1 cellular context compared by ENCODE assay signal in the genomic region with DNA sequence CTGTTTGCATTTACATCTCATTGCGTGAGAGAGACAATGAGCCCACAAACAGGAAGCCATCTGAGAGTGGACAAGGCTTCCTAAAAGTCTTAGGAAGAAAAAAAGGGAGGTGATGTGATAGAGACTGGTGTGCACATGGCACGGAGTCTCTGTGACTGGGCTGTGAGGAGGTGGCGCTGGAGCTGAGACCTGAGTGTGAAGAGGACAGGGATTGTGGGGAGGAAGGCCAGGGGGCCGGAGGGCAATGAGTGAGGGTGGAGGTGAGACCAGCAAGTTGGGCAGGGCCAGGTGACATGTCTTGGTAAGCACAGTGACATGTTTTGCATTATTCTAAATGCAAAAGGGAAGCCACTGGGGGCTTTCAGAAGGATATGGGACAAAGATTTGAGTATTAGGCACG.
TF ChIP-seq lines count a peak whose summit lies in the region.

No MANE protein-coding gene starts in this region.

TF ChIP-seq in HCT116, 20 proteins besides CTCF, POLR2A, EP300 and RAD21:
- TF ChIP-seq FOSL1 (IDR thresholded peaks at IDR 0.05; ENCODE audit: low read depth), result no peak
- TF ChIP-seq SRF (IDR thresholded peaks at IDR 0.05; ENCODE audit: low read depth), result no peak
- TF ChIP-seq, protein P1, sequence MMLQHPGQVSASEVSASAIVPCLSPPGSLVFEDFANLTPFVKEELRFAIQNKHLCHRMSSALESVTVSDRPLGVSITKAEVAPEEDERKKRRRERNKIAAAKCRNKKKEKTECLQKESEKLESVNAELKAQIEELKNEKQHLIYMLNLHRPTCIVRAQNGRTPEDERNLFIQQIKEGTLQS (IDR thresholded peaks at IDR 0.05), result no peak
- no peak for TF ChIP-seq YY1 (IDR thresholded peaks at IDR 0.05; ENCODE audit: extremely low read depth, insufficient replicate concordance, low read depth, low read length)
- no peak for TF ChIP-seq SP1 (IDR thresholded peaks at IDR 0.05; ENCODE audit: low read depth)
- no peak for TF ChIP-seq TCF7L2 (IDR thresholded peaks at IDR 0.05; ENCODE audit: borderline replicate concordance, extremely low read depth, insufficient read depth, insufficient read length)
- TF ChIP-seq, protein P2, sequence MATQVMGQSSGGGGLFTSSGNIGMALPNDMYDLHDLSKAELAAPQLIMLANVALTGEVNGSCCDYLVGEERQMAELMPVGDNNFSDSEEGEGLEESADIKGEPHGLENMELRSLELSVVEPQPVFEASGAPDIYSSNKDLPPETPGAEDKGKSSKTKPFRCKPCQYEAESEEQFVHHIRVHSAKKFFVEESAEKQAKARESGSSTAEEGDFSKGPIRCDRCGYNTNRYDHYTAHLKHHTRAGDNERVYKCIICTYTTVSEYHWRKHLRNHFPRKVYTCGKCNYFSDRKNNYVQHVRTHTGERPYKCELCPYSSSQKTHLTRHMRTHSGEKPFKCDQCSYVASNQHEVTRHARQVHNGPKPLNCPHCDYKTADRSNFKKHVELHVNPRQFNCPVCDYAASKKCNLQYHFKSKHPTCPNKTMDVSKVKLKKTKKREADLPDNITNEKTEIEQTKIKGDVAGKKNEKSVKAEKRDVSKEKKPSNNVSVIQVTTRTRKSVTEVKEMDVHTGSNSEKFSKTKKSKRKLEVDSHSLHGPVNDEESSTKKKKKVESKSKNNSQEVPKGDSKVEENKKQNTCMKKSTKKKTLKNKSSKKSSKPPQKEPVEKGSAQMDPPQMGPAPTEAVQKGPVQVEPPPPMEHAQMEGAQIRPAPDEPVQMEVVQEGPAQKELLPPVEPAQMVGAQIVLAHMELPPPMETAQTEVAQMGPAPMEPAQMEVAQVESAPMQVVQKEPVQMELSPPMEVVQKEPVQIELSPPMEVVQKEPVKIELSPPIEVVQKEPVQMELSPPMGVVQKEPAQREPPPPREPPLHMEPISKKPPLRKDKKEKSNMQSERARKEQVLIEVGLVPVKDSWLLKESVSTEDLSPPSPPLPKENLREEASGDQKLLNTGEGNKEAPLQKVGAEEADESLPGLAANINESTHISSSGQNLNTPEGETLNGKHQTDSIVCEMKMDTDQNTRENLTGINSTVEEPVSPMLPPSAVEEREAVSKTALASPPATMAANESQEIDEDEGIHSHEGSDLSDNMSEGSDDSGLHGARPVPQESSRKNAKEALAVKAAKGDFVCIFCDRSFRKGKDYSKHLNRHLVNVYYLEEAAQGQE (IDR thresholded peaks at IDR 0.05; ENCODE audit: low read depth), result no peak
- TF ChIP-seq EGR1 (IDR thresholded peaks at IDR 0.05; ENCODE audit: low read depth), result no peak
- TF ChIP-seq JUND (IDR thresholded peaks at IDR 0.05), result no peak
- no peak for TF ChIP-seq EZH2 (IDR thresholded peaks at IDR 0.05)
- TF ChIP-seq, protein P3, sequence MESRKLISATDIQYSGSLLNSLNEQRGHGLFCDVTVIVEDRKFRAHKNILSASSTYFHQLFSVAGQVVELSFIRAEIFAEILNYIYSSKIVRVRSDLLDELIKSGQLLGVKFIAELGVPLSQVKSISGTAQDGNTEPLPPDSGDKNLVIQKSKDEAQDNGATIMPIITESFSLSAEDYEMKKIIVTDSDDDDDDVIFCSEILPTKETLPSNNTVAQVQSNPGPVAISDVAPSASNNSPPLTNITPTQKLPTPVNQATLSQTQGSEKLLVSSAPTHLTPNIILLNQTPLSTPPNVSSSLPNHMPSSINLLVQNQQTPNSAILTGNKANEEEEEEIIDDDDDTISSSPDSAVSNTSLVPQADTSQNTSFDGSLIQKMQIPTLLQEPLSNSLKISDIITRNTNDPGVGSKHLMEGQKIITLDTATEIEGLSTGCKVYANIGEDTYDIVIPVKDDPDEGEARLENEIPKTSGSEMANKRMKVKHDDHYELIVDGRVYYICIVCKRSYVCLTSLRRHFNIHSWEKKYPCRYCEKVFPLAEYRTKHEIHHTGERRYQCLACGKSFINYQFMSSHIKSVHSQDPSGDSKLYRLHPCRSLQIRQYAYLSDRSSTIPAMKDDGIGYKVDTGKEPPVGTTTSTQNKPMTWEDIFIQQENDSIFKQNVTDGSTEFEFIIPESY (IDR thresholded peaks at IDR 0.05; ENCODE audit: extremely low read depth, insufficient replicate concordance, low read length), result no peak
- TF ChIP-seq ZNF274 (IDR thresholded peaks at IDR 0.05; ENCODE audit: low read depth, low read length), result no peak
- no peak for TF ChIP-seq CEBPB (IDR thresholded peaks at IDR 0.05; ENCODE audit: low read depth)
- TF ChIP-seq POLR2AphosphoS5 (IDR thresholded peaks at IDR 0.05; ENCODE audit: low read depth, low read length), result no peak
- TF ChIP-seq ELF1 (IDR thresholded peaks at IDR 0.05; ENCODE audit: borderline replicate concordance, low read depth), result no peak
